Comparison of ENCODE assay signal across 12 cellular contexts in the genomic region with DNA sequence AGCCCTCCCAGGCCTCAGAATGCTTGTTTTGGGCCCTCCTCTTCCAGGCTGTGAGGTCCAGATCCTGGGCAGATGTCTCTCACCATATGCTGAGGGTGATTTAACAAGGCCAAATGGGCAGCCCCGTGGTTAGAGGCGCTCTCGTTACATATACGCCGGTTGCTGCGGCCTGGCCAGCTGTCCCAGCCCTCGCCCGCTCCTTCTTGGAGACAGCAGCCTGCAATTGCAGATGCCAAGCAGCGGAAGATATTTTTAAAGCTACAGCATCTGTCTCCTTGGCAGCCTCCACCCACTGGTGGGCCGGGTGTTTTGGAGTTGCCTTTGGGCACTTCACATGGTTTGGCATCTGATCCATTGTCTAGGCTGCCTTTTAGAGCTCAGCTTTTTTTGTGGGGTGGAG.
DNase-seq lines count a peak whose midpoint lies in the region; ATAC-seq, FAIRE-seq and TF ChIP-seq lines count a peak whose summit lies in the region.
"Had no signal": no experiment of that assay in that cellular context is flagged by ENCODE, and none has a peak within 500 bp of the region (broad histone marks: within the 10 kb centered on the region; RNA-seq: fewer than 3 reads in every experiment).

No MANE protein-coding gene starts in this region.

- no peak overlapping the region for H2BK15ac ChIP-seq in H1 (ENCODE audit: low read length)

- H3K14ac ChIP-seq in H1 (ENCODE audit: insufficient read length) = no peak overlapping the region

- H3K79me1 ChIP-seq in H1 (ENCODE audit: low read depth, low read length) = no peaks in the 10 kb centered on the region

- H4K20me1 ChIP-seq in H1 (replicated peaks in 1 of 2; ENCODE audit: control insufficient read depth in 1 of 2, insufficient read depth in 2 of 2, low read length in 2 of 2) = no peaks in the 10 kb centered on the region

- H2BK5ac ChIP-seq in H1 (ENCODE audit: low read depth, low read length) = no peak overlapping the region

- H3K27me3 ChIP-seq in H1 (replicated peaks in 1 of 4; ENCODE audit: control insufficient read depth in 3 of 4, extremely low read depth in 1 of 4, insufficient read depth in 3 of 4, low read length in 3 of 4) = no peaks in the 10 kb centered on the region
- H3K27me3 ChIP-seq in tibial nerve = no peaks in the 10 kb centered on the region
- H3K27me3 ChIP-seq: SJSA1 had no signal

- H4K8ac ChIP-seq in H1 (ENCODE audit: extremely low read depth, insufficient read depth, low read length) = peak overlapping the region; percentile 54; the same call in 1 of the 2 replicates

- no peaks in the 10 kb centered on the region for H3K4me1 Mint-ChIP-seq in naive thymus-derived CD8-positive, alpha-beta T cell

- POLR2A ChIA-PET in H1 (lab: Charles Lee; ENCODE audit: partially characterized antibody) = interaction anchor here (0.9 kb wide), 1 partner anchor 8 kb away, joined by 4 read pairs; no protein-coding TSS in a partner anchor
- POLR2A ChIA-PET in naive thymus-derived CD8-positive, alpha-beta T cell (lab: Charles Lee) = no interaction called here

- H3K4me3 Mint-ChIP-seq in naive thymus-derived CD8-positive, alpha-beta T cell = no peak overlapping the region

- CTCF ChIA-PET in H1 (lab: Charles Lee; ENCODE audit: partially characterized antibody) = interaction anchor here (0.6 to 0.9 kb wide), 3 partner anchors 17 to 54 kb away, joined by 3 to 4 read pairs (median 3); no protein-coding TSS in a partner anchor

- H3K56ac ChIP-seq in H1 (replicated peaks; ENCODE audit: insufficient read length, low read depth, low read length) = no peak overlapping the region

- TF ChIP-seq RAD21 in H1 (IDR thresholded peaks at IDR 0.05 in 1 of 2, conservative IDR thresholded peaks at IDR 0.05 in 1 of 2; ENCODE audit: low read depth in 2 of 2, low read length in 2 of 2) = no peak

- H3K9me3 ChIP-seq in H1 (ENCODE audit: insufficient read depth in 2 of 2, low read depth in 1 of 2, low read length in 1 of 2) = no peaks in the 10 kb centered on the region
- H3K9me3 ChIP-seq in tibial nerve = no peaks in the 10 kb centered on the region
- H3K9me3 ChIP-seq: SJSA1 had no signal

- no peak overlapping the region for H3K27ac Mint-ChIP-seq in naive thymus-derived CD8-positive, alpha-beta T cell

- no peak overlapping the region for H4K91ac ChIP-seq in H1 (replicated peaks; ENCODE audit: insufficient read length, low read length)

- no peaks in the 10 kb centered on the region for H3K79me2 ChIP-seq in H1 (ENCODE audit: control insufficient read depth in 1 of 2, insufficient read depth in 2 of 2, low read length in 2 of 2)

- H3K4me2 ChIP-seq in H1 (ENCODE audit: insufficient read depth in 1 of 2, low read depth in 2 of 2, low read length in 2 of 2) = no peak overlapping the region

- H3K4ac ChIP-seq in H1 (replicated peaks; ENCODE audit: insufficient read length, low read depth, low read length) = no peak overlapping the region

- H3K9me3 Mint-ChIP-seq in naive thymus-derived CD8-positive, alpha-beta T cell = no peaks in the 10 kb centered on the region

- no peak for FAIRE-seq in H1 (lab: Jason Lieb, UNC)

- no peak overlapping the region for H4K5ac ChIP-seq in H1 (ENCODE audit: insufficient read length, low read depth, low read length)

- TF ChIP-seq POLR2A in H1 (IDR thresholded peaks at IDR 0.05; ENCODE audit: control extremely low read depth in 1 of 2, low read depth in 2 of 2, low read length in 2 of 2) (no peak), tibial nerve (IDR thresholded peaks at IDR 0.05) (no peak)

- no peak overlapping the region; the same call in 1 of the 2 replicates for H3K18ac ChIP-seq in H1 (ENCODE audit: extremely low read depth, low read length)

- 87% methylated on average over 10 of the region's 10 CpGs; no CpG with 5 or more reads in 1 of the 2 experiments for WGBS in H1 (ENCODE audit: extremely low coverage in 1 of 2, insufficient coverage in 1 of 2, insufficient read length in 1 of 2, insufficient replicate concordance in 2 of 2, low coverage in 1 of 2, low lambda C conversion rate in 2 of 2, missing lambda C conversion rate in 1 of 2), 2 experiments
- WGBS in tibial nerve, 2 donors = 36 to 43% methylated on average over 10 of the region's 10 CpGs

- no peak overlapping the region; the same call in 1 of the 2 replicates for H2BK20ac ChIP-seq in H1 (ENCODE audit: low read length)

- no peak overlapping the region for H2AK5ac ChIP-seq in H1 (ENCODE audit: low read depth, low read length)

- TF ChIP-seq CTCF in H1 (IDR thresholded peaks at IDR 0.05; ENCODE audit: control extremely low read depth in 1 of 3, insufficient read depth in 1 of 3, low read depth in 1 of 3, low read length in 3 of 3) (no peak), tibial nerve (IDR thresholded peaks at IDR 0.05) (no peak)

- no peak overlapping the region for H3K23ac ChIP-seq in H1 (ENCODE audit: insufficient read length)

- H3K27ac ChIP-seq in H1 (ENCODE audit: low read depth, low read length) (no peak overlapping the region), tibial nerve (peak overlapping the region; percentile 29 to 80 (median 54))
- H3K27ac ChIP-seq: 22Rv1, SJSA1 had no signal

- H3K36me3 ChIP-seq in H1 (ENCODE audit: control insufficient read depth in 2 of 4, insufficient read depth in 4 of 4, low read length in 3 of 4) (no peaks in the 10 kb centered on the region), tibial nerve (no peaks in the 10 kb centered on the region)
- H3K36me3 ChIP-seq: SJSA1 had no signal

- no peak overlapping the region for H3K9ac ChIP-seq in H1 (replicated peaks in 1 of 4; ENCODE audit: extremely low read depth in 1 of 4, low read depth in 3 of 4, low read length in 3 of 4)

- H2AFZ ChIP-seq in H1 (ENCODE audit: low read length) = no peak overlapping the region

- no peaks in the 10 kb centered on the region for H3K36me3 Mint-ChIP-seq in naive thymus-derived CD8-positive, alpha-beta T cell

- no peak overlapping the region for H2BK120ac ChIP-seq in H1 (replicated peaks; ENCODE audit: low read depth, low read length)

- peaks cover 0 to 2% (median 0%) of the 10 kb centered on the region in 5 donors for H3K27me3 Mint-ChIP-seq in naive thymus-derived CD8-positive, alpha-beta T cell

- H3K4me3 ChIP-seq in H1 (ENCODE audit: extremely low read depth in 1 of 4, insufficient read depth in 2 of 4, low read depth in 3 of 4, low read length in 4 of 4) = no peak overlapping the region
- H3K4me3 ChIP-seq in tibial nerve = no peak overlapping the region
- H3K4me3 ChIP-seq: SJSA1 had no signal

- H3K4me1 ChIP-seq in H1 (replicated peaks in 1 of 4; ENCODE audit: control insufficient read depth in 3 of 4, insufficient read depth in 4 of 4, low read length in 3 of 4) = peaks cover 3 to 19% (median 9%) of the 10 kb centered on the region in 4 experiments; a peak in 6 of 7 replicates
- peaks cover 0 to 31% (median 6%) of the 10 kb centered on the region in 4 donors for H3K4me1 ChIP-seq in tibial nerve
- H3K4me1 ChIP-seq: SJSA1 had no signal

- H3K23me2 ChIP-seq in H1 (ENCODE audit: low read depth, low read length) = no peaks in the 10 kb centered on the region

- DNase-seq in DMS79 treated with DMSO at 0.1 percent for 48 hours (lab: John Stamatoyannopoulos, UW) (peak; percentile 21), DMS79 (lab: John Stamatoyannopoulos, UW) (no peak), H1 (ENCODE audit: low read depth in 1 of 2, low spot score in 2 of 2) (no peak), middle frontal gyrus (ENCODE audit: extremely low spot score, low spot score) (peak; percentile 74), tibial nerve (ENCODE audit: low spot score in 2 of 2) (no peak), EL (no peak)
- DNase-seq in naive thymus-derived CD8-positive, alpha-beta T cell = no peak
- DNase-seq: activated CD4-positive, alpha-beta T cell treated with anti-CD3 and anti-CD28 coated beads, Interleukin-2, amount 50 U/mL, for 48 hours; stimulated activated naive CD4-positive, alpha-beta T cell had no signal

- H2BK12ac ChIP-seq in H1 (ENCODE audit: low read depth, low read length) = no peak overlapping the region

- no peak for ATAC-seq in HG02981 (IDR thresholded peaks at IDR 0.05; ENCODE audit: unreplicated experiment)
- ATAC-seq in naive thymus-derived CD8-positive, alpha-beta T cell = no peak

- TF ChIP-seq EP300 in H1 (IDR thresholded peaks at IDR 0.05; ENCODE audit: borderline replicate concordance in 1 of 2, low read depth in 2 of 2, low read length in 2 of 2) (no peak), tibial nerve (IDR thresholded peaks at IDR 0.05) (no peak)

TF ChIP-seq in H1, 55 proteins besides CTCF, POLR2A, EP300 and RAD21:
- TF ChIP-seq CBX8 (IDR thresholded peaks at IDR 0.05; ENCODE audit: borderline replicate concordance, low read depth, low read length) (no peak), CEBPB (IDR thresholded peaks at IDR 0.05; ENCODE audit: low read depth, low read length) (no peak), JUN (IDR thresholded peaks at IDR 0.05; ENCODE audit: low read depth, low read length) (no peak), BRCA1 (IDR thresholded peaks at IDR 0.05; ENCODE audit: low read depth, low read length) (no peak), RNF2 (IDR thresholded peaks at IDR 0.05; ENCODE audit: borderline replicate concordance, low read depth, low read length, missing control alignments, poor library complexity, severe bottlenecking) (no peak)

Comparison
In these comparisons a context has a peak if more than half of its experiments do, and no peak if none do; other contexts are left out.
1. DNase-seq: peak in DMS79 treated with DMSO at 0.1 percent for 48 hours (single experiment) and middle frontal gyrus (single experiment); none in DMS79 (single experiment), H1 (0 of 2), tibial nerve (0 of 2), naive thymus-derived CD8-positive, alpha-beta T cell (0 of 10) and EL (single experiment).